Comparison of ENCODE assay signal across 1 cellular context in the genomic region with DNA sequence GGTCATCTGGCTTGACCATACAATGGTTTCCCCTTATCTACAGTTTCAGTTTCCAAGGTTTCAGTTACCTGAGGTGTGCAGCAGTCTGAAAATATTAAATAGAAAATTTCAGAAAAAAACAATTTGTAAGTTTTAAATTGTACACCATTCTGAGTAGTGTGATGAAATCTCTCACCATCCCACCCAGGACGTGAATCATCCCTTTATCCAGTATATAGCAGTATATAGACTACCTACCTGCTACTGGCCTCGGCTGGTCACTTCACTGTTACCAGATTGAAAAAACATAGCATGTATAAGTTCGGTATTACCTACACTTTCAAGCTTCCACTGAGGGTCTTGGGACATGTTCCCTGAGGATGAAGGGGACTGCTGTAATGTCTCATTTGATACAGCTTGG.
TF ChIP-seq lines count a peak whose summit lies in the region.

No MANE protein-coding gene starts in this region.

TF ChIP-seq in IMR-90, 13 proteins besides CTCF, POLR2A, EP300 and RAD21:
- no peak for TF ChIP-seq RFX5 (IDR thresholded peaks at IDR 0.05; ENCODE audit: low read depth, low read length)
